Comparison of ENCODE assay signal across 11 cellular contexts in genomic region chr6:71510856-71511255, GRCh38.
"Had no signal": no experiment of that assay in that cellular context is flagged by ENCODE, and none has a peak within 500 bp of the region (broad histone marks: within the 10 kb centered on the region; RNA-seq: fewer than 3 reads in every experiment).

No MANE protein-coding gene starts in this region.

- DNase-seq: effector CD4-positive, alpha-beta T cell; stimulated activated CD4-positive, alpha-beta T cell treated with anti-CD3 and anti-CD28 coated beads, Interleukin-4, amount 100 ng/mL, for 1 hour; stimulated activated naive B cell treated with anti-CD40 and anti-IgM and Interleukin-4, amounts not matched to agents 10 μg/mL and 1 μg/mL and 100 μg/mL, for 72 hours; stimulated activated naive CD8-positive, alpha-beta T cell treated with anti-CD3 and anti-CD28 coated beads, Interleukin-15, amount 100 ng/mL, for 72 hours had no signal

- H3K4me2 ChIP-seq: smooth muscle cell had no signal

- H3K27ac ChIP-seq: colonic mucosa, heart left ventricle, testis, tibial nerve, upper lobe of right lung, vagina had no signal

- H3K36me3 ChIP-seq: colonic mucosa, heart left ventricle, tibial nerve, upper lobe of right lung, vagina had no signal

- H3K4me1 ChIP-seq: colonic mucosa, testis, vagina had no signal

- H3K9me3 ChIP-seq: colonic mucosa, heart left ventricle, testis, tibial nerve, upper lobe of right lung, vagina had no signal

- H3K27me3 ChIP-seq: colonic mucosa, heart left ventricle, testis, tibial nerve, upper lobe of right lung, vagina had no signal

- H3K4me3 ChIP-seq: colonic mucosa, heart left ventricle, smooth muscle cell, testis, tibial nerve, upper lobe of right lung, vagina had no signal
